8 cellular contexts compared by ENCODE assay signal in the genomic region with DNA sequence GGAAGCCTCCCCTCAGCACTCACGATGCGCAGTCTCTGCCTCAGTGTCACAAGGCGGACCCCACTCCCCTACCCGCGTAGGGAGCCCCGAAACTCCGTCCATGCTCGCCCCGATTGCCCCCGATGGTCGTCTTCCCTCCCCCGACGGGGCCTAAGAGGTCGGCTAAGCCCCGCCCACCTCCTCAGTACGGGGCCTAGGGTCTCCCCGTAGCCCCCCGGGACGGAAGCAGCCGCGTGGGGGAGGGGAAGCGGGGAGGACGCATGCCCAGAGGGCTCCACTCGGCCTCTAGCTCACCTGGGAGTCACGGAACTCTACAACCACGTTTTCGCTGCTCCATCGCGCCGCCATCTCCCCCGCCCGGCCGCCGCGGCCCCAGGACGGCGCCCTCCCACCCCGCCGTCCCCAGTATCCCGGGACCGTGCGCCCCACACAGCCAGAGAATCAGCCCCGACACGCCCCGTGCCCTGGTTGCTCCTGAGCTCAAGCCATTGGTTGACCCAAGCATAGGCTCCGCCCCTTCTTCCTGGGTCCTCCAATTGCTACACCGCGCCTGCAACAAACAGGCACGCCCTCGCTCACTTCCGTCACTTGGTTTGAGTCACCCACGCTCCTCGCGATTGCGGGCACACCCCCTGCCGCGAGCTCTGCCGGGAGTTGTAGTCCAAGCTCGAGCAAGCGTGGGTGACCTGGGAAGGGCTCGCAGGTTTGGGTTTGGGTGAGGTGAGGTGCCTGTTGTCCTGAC. TPM values are rescaled to one million over a fixed set of nuclear protein-coding genes. Genes with fewer than 3 reads are reported as not detected.
A peak's percentile ranks its signal among the peaks of the same experiment; 100 is the strongest.
DNase-seq lines count a peak whose midpoint lies in the region; ATAC-seq and TF ChIP-seq lines count a peak whose summit lies in the region.

A gene with protein sequence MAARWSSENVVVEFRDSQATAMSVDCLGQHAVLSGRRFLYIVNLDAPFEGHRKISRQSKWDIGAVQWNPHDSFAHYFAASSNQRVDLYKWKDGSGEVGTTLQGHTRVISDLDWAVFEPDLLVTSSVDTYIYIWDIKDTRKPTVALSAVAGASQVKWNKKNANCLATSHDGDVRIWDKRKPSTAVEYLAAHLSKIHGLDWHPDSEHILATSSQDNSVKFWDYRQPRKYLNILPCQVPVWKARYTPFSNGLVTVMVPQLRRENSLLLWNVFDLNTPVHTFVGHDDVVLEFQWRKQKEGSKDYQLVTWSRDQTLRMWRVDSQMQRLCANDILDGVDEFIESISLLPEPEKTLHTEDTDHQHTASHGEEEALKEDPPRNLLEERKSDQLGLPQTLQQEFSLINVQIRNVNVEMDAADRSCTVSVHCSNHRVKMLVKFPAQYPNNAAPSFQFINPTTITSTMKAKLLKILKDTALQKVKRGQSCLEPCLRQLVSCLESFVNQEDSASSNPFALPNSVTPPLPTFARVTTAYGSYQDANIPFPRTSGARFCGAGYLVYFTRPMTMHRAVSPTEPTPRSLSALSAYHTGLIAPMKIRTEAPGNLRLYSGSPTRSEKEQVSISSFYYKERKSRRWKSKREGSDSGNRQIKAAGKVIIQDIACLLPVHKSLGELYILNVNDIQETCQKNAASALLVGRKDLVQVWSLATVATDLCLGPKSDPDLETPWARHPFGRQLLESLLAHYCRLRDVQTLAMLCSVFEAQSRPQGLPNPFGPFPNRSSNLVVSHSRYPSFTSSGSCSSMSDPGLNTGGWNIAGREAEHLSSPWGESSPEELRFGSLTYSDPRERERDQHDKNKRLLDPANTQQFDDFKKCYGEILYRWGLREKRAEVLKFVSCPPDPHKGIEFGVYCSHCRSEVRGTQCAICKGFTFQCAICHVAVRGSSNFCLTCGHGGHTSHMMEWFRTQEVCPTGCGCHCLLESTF (minus strand): TSS at position 454 of the 742 bp plus-strand sequence. CDS start 106 bp downstream, at position 348.

- no peaks in the 10 kb centered on the region for H3K27me3 Mint-ChIP-seq in activated T-cell treated with anti-CD3 and anti-CD28 coated beads, Interleukin-2, amount 50 U/mL, for 24 hours

- H3K9ac ChIP-seq in mucosa of stomach (ENCODE audit: low read length), result peak within 1 kb of the TSS; percentile 97

- peaks cover 5% of the 10 kb centered on the region for H3K4me1 ChIP-seq in mucosa of stomach (ENCODE audit: control insufficient read depth, insufficient read depth, low read length)

- in situ Hi-C loops in KBM-7 (cut with MboI; ENCODE audit: low pct_unique_long_range_greater_than_20kb, low sequenced_read_pairs), result no loop called here

- peak within 1 kb of the TSS; percentile 93 for H3K27ac Mint-ChIP-seq in activated T-cell treated with anti-CD3 and anti-CD28 coated beads, Interleukin-2, amount 50 U/mL, for 24 hours

- no peaks in the 10 kb centered on the region for H3K27me3 ChIP-seq in mucosa of stomach (ENCODE audit: control insufficient read depth, insufficient read depth, low read length)

- no peaks in the 10 kb centered on the region for H3K9me3 ChIP-seq in mucosa of stomach (ENCODE audit: control insufficient read depth, low read length)

- H3K4me3 Mint-ChIP-seq in activated T-cell treated with anti-CD3 and anti-CD28 coated beads, Interleukin-2, amount 50 U/mL, for 24 hours, result peak within 1 kb of the TSS; percentile 87

- H3K36me3 Mint-ChIP-seq in activated T-cell treated with anti-CD3 and anti-CD28 coated beads, Interleukin-2, amount 50 U/mL, for 24 hours (ENCODE audit: low read depth), result peaks cover 14% of the 10 kb centered on the region

- peak within 1 kb of the TSS; percentile 97 for H3K4me3 ChIP-seq in mucosa of stomach (ENCODE audit: low read length)

- ATAC-seq in GM21717 (IDR thresholded peaks at IDR 0.05; ENCODE audit: unreplicated experiment), result peak; percentile 99

- H3K9me3 Mint-ChIP-seq in activated T-cell treated with anti-CD3 and anti-CD28 coated beads, Interleukin-2, amount 50 U/mL, for 24 hours, result no peaks in the 10 kb centered on the region

- peaks cover 23% of the 10 kb centered on the region for H3K4me1 Mint-ChIP-seq in activated T-cell treated with anti-CD3 and anti-CD28 coated beads, Interleukin-2, amount 50 U/mL, for 24 hours (ENCODE audit: low read depth)

- peak; percentile 72 for TF ChIP-seq POLR2A in erythroblast (IDR thresholded peaks at IDR 0.05; ENCODE audit: low read length)

- DNase-seq in DMS153 treated with DMSO at 0.1 percent for 48 hours (lab: John Stamatoyannopoulos, UW; ENCODE audit: unreplicated experiment) (peak; percentile 97), KBM-7 (peak; percentile 99), erythroblast (lab: John Stamatoyannopoulos, UW) (peak; percentile 100)
- DNase-seq in activated T-cell treated with anti-CD3 and anti-CD28 coated beads, Interleukin-2, amount 50 U/mL, for 24 hours, result peak; percentile 97
- DNase-seq in stimulated activated CD8-positive, alpha-beta memory T cell treated with anti-CD3 and anti-CD28 coated beads, Interleukin-7, amount 100 ng/mL, for 1 hour (ENCODE audit: low read depth in 2 of 2), result peak; percentile 95

- H3K36me3 ChIP-seq in mucosa of stomach (ENCODE audit: control insufficient read depth, insufficient read depth, low read length), result no peaks in the 10 kb centered on the region

TF ChIP-seq in PFSK-1, 5 proteins besides CTCF, POLR2A, EP300 and RAD21:
- TF ChIP-seq FOXP2 (optimal IDR thresholded peaks at IDR 0.05; ENCODE audit: borderline replicate concordance, extremely low read depth, extremely low read length, insufficient read depth), result peak; percentile 84
- TF ChIP-seq, protein P1, sequence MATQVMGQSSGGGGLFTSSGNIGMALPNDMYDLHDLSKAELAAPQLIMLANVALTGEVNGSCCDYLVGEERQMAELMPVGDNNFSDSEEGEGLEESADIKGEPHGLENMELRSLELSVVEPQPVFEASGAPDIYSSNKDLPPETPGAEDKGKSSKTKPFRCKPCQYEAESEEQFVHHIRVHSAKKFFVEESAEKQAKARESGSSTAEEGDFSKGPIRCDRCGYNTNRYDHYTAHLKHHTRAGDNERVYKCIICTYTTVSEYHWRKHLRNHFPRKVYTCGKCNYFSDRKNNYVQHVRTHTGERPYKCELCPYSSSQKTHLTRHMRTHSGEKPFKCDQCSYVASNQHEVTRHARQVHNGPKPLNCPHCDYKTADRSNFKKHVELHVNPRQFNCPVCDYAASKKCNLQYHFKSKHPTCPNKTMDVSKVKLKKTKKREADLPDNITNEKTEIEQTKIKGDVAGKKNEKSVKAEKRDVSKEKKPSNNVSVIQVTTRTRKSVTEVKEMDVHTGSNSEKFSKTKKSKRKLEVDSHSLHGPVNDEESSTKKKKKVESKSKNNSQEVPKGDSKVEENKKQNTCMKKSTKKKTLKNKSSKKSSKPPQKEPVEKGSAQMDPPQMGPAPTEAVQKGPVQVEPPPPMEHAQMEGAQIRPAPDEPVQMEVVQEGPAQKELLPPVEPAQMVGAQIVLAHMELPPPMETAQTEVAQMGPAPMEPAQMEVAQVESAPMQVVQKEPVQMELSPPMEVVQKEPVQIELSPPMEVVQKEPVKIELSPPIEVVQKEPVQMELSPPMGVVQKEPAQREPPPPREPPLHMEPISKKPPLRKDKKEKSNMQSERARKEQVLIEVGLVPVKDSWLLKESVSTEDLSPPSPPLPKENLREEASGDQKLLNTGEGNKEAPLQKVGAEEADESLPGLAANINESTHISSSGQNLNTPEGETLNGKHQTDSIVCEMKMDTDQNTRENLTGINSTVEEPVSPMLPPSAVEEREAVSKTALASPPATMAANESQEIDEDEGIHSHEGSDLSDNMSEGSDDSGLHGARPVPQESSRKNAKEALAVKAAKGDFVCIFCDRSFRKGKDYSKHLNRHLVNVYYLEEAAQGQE (IDR thresholded peaks at IDR 0.05; ENCODE audit: insufficient read depth in 1 of 2, low read depth in 2 of 2, low read length in 2 of 2), result no peak

RNA-seq across cellular contexts. Expression of the gene that starts here (rescaled TPM):
- 23.0 TPM for polyA plus RNA-seq in PFSK-1 (2012; ENCODE audit: insufficient read length, low read depth)

Comparison
In these comparisons a context has a peak if more than half of its experiments do, and no peak if none do; other contexts are left out.
1. Peak in every context shown above with its lines: DNase-seq, ATAC-seq and H3K4me3 ChIP-seq.